ENCODE assay signal across 20 cellular contexts in genomic region chr4:95571577-95571976, GRCh38. TPM values are rescaled to one million over a fixed set of nuclear protein-coding genes. Genes with fewer than 3 reads are reported as not detected.
"Had no signal": no experiment of that assay in that cellular context is flagged by ENCODE, and none has a peak within 500 bp of the region (broad histone marks: within the 10 kb centered on the region; RNA-seq: fewer than 3 reads in every experiment).

No MANE protein-coding gene starts in this region.

- H3K4me3 ChIP-seq: coronary artery, dorsolateral prefrontal cortex, esophagus muscularis mucosa, gastroesophageal sphincter, heart right ventricle, left lung, lower lobe of right lung had no signal

- H3K27me3 ChIP-seq: dorsolateral prefrontal cortex, esophagus muscularis mucosa, gastroesophageal sphincter, heart right ventricle, left lung had no signal

- H3K36me3 ChIP-seq: esophagus muscularis mucosa, gastroesophageal sphincter, heart right ventricle, left lung, lower lobe of right lung had no signal

- ATAC-seq: gastroesophageal sphincter, heart right ventricle, left cardiac atrium, left lung, left ventricle myocardium superior had no signal

- H3K4me1 ChIP-seq: esophagus muscularis mucosa, foreskin keratinocyte, gastroesophageal sphincter, heart right ventricle, left lung, lower lobe of right lung had no signal

- H3K9me3 ChIP-seq: lower lobe of right lung had no signal

- DNase-seq: dermis blood vessel endothelial cell; dorsolateral prefrontal cortex; effector CD4-positive, alpha-beta T cell; effector memory CD4-positive, alpha-beta T cell; glutamatergic neuron; head of caudate nucleus; heart right ventricle; hippocampal formation; left cardiac atrium; left ventricle myocardium superior; lower lobe of right lung; mesendoderm; midbrain had no signal

- H3K27ac ChIP-seq: coronary artery, dorsolateral prefrontal cortex, esophagus muscularis mucosa, foreskin keratinocyte, gastroesophageal sphincter, heart right ventricle, left lung, lower lobe of right lung had no signal

RNA-seq across cellular contexts. Expression of gene UNC5C, which starts 22.8 kb away (rescaled TPM):
- total RNA-seq: foreskin keratinocyte, mononuclear cell had no signal
- polyA plus RNA-seq: foreskin keratinocyte, keratinocyte had no signal
